Comparison of ENCODE assay signal across 10 cellular contexts in the genomic region with DNA sequence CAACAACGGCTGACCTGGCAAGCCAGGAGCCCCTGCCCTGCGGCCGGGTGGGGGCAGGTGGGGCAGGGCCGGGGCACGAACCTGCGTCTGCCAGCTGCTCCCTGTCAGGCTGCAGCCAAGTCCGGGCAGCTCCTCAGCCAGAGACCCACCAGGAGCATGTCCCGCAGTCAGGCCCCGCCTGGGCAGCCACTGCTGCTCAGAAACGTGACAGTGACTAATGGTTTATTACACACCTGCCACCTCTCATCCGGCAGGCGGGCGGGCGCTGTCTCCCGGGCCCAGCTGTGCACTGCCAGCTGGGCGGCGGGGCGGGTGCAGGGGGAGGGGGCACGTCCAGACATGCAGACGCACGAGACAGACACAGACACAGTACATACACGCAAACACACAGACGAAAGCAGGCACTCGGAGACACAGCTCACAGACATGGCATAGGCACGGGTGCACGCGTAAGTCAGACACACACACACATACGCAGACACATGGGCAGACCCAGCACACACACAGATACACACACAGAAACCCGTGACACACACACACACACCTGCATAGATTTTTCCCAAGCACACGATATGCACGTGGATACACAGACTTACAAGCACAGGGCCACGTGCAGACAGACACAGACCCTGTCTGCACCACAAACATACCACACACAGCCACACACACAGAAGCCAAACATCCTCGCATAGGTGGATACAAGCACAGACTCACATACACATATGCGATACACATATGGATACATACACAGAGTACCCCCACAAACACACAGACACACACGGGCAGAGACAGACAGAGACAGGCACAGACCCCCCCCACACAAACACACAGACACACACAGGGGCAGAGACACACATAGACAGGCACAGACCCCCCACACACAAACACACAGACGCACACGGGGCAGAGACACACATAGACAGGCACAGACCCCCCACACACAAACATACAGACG.
A peak's percentile ranks its signal among the peaks of the same experiment; 100 is the strongest.
DNase-seq lines count a peak whose midpoint lies in the region; ATAC-seq, FAIRE-seq and TF ChIP-seq lines count a peak whose summit lies in the region.
"Had no signal": no experiment of that assay in that cellular context is flagged by ENCODE, and none has a peak within 500 bp of the region (broad histone marks: within the 10 kb centered on the region; RNA-seq: fewer than 3 reads in every experiment).

No MANE protein-coding gene starts in this region.

- no peak for TF ChIP-seq CTCF in GM13976 (IDR thresholded peaks at IDR 0.05; ENCODE audit: borderline replicate concordance, control extremely low read depth, extremely low read depth, insufficient read depth, missing control alignments)

- no peak for DNase-seq in activated naive CD8-positive, alpha-beta T cell treated with anti-CD3 and anti-CD28 coated beads, Interleukin-2, amount 10 ng/mL, durations not matched to agents 7 days and 5 days
- no peak for DNase-seq in activated naive CD8-positive, alpha-beta T cell treated with anti-CD3 and anti-CD28 coated beads for 36 hours
- DNase-seq in NCI-H82 (lab: John Stamatoyannopoulos, UW) (peak; percentile 93), left colon (peak; percentile 82 to 89), urothelium cell line (ENCODE audit: low spot score) (peak; percentile 51), GM13976 (ENCODE audit: low spot score) (no peak)
- no peak for DNase-seq in stimulated activated CD8-positive, alpha-beta memory T cell treated with anti-CD3 and anti-CD28 coated beads, Interleukin-4, amount 100 ng/mL, for 48 hours
- DNase-seq: stimulated activated naive CD8-positive, alpha-beta T cell treated with anti-CD3 and anti-CD28 coated beads, Interleukin-15, Interleukin-2, amounts not matched to agents 100 U/mL and 50 U/mL, for 24 hours had no signal

- H3K9me3 Mint-ChIP-seq in activated naive CD8-positive, alpha-beta T cell treated with anti-CD3 and anti-CD28 coated beads, Interleukin-2, amount 10 ng/mL, durations not matched to agents 7 days and 5 days = no peaks in the 10 kb centered on the region
- no peaks in the 10 kb centered on the region for H3K9me3 Mint-ChIP-seq in activated naive CD8-positive, alpha-beta T cell treated with anti-CD3 and anti-CD28 coated beads for 36 hours

- ATAC-seq in activated naive CD8-positive, alpha-beta T cell treated with anti-CD3 and anti-CD28 coated beads, Interleukin-2, amount 10 ng/mL, durations not matched to agents 7 days and 5 days (ENCODE audit: low read depth) = peak; percentile 35
- peak; percentile 78 for ATAC-seq in left colon
- no peak for ATAC-seq in HG02571 (IDR thresholded peaks at IDR 0.05; ENCODE audit: unreplicated experiment)
- ATAC-seq: stimulated activated naive CD8-positive, alpha-beta T cell treated with anti-CD3 and anti-CD28 coated beads, Interleukin-15, Interleukin-2, amounts not matched to agents 100 U/mL and 50 U/mL, for 24 hours had no signal

- H3K27ac Mint-ChIP-seq in activated naive CD8-positive, alpha-beta T cell treated with anti-CD3 and anti-CD28 coated beads, Interleukin-2, amount 10 ng/mL, durations not matched to agents 7 days and 5 days = no peak overlapping the region
- no peak overlapping the region for H3K27ac Mint-ChIP-seq in activated naive CD8-positive, alpha-beta T cell treated with anti-CD3 and anti-CD28 coated beads for 36 hours

- peak; percentile 75 for FAIRE-seq in urothelium cell line (lab: Jason Lieb, UNC)
- FAIRE-seq: frontal cortex had no signal

- in situ Hi-C loops in GM13976 (cut with MboI; ENCODE audit: low sequenced_read_pairs, unreplicated experiment) = no loop called here

- no peak overlapping the region for H3K4me3 Mint-ChIP-seq in activated naive CD8-positive, alpha-beta T cell treated with anti-CD3 and anti-CD28 coated beads, Interleukin-2, amount 10 ng/mL, durations not matched to agents 7 days and 5 days
- no peak overlapping the region for H3K4me3 Mint-ChIP-seq in activated naive CD8-positive, alpha-beta T cell treated with anti-CD3 and anti-CD28 coated beads for 36 hours

- H3K27me3 Mint-ChIP-seq in activated naive CD8-positive, alpha-beta T cell treated with anti-CD3 and anti-CD28 coated beads, Interleukin-2, amount 10 ng/mL, durations not matched to agents 7 days and 5 days = no peaks in the 10 kb centered on the region
- H3K27me3 Mint-ChIP-seq in activated naive CD8-positive, alpha-beta T cell treated with anti-CD3 and anti-CD28 coated beads for 36 hours = no peaks in the 10 kb centered on the region

- POLR2A ChIA-PET in activated naive CD8-positive, alpha-beta T cell treated with anti-CD3 and anti-CD28 coated beads, Interleukin-2, amount 10 ng/mL, durations not matched to agents 7 days and 5 days (lab: Charles Lee) = no interaction called here

- no peaks in the 10 kb centered on the region for H3K36me3 Mint-ChIP-seq in activated naive CD8-positive, alpha-beta T cell treated with anti-CD3 and anti-CD28 coated beads, Interleukin-2, amount 10 ng/mL, durations not matched to agents 7 days and 5 days
- no peaks in the 10 kb centered on the region for H3K36me3 Mint-ChIP-seq in activated naive CD8-positive, alpha-beta T cell treated with anti-CD3 and anti-CD28 coated beads for 36 hours

- intact Hi-C loops in left colon (cut with DNase I, micrococcal nuclease) = no loop called here

- no peaks in the 10 kb centered on the region for H3K4me1 Mint-ChIP-seq in activated naive CD8-positive, alpha-beta T cell treated with anti-CD3 and anti-CD28 coated beads, Interleukin-2, amount 10 ng/mL, durations not matched to agents 7 days and 5 days
- no peaks in the 10 kb centered on the region for H3K4me1 Mint-ChIP-seq in activated naive CD8-positive, alpha-beta T cell treated with anti-CD3 and anti-CD28 coated beads for 36 hours

Comparison
In these comparisons a context has a peak if more than half of its experiments do, and no peak if none do; other contexts are left out.
1. DNase-seq: peak in NCI-H82 (single experiment), left colon (2 of 2) and urothelium cell line (single experiment); none in activated naive CD8-positive, alpha-beta T cell treated with anti-CD3 and anti-CD28 coated beads, Interleukin-2, amount 10 ng/mL, durations not matched to agents 7 days and 5 days (single experiment), activated naive CD8-positive, alpha-beta T cell treated with anti-CD3 and anti-CD28 coated beads for 36 hours (single experiment), stimulated activated CD8-positive, alpha-beta memory T cell treated with anti-CD3 and anti-CD28 coated beads, Interleukin-4, amount 100 ng/mL, for 48 hours (single experiment) and GM13976 (single experiment).